1 cellular context compared by ENCODE assay signal in the genomic region with DNA sequence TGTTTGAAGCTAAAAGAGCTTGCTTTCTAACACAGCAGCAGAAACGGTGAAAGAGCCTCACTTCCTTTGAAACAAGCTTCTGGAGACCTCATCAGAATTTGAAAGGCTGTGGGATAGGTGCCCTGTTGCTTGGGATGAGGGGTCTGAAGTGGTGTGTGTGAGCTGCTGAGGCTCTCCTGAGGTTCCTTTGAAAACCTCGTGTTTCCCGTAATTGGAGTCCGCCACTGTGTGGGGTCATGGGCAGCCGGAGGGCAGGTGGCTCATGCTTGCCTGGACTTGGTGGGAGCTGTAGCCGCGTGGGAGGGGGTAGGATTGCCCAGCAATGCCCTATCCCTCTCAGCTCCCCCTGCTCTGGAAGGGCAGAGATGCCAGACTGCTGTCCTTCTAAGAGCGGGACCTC.
TF ChIP-seq lines count a peak whose summit lies in the region.

No MANE protein-coding gene starts in this region.

TF ChIP-seq in H1, 55 proteins besides CTCF, POLR2A, EP300 and RAD21:
- TF ChIP-seq TBP (IDR thresholded peaks at IDR 0.05; ENCODE audit: low read depth, low read length) (peak; percentile 50; the same call in 1 of the 2 replicates), KDM4A (IDR thresholded peaks at IDR 0.05; ENCODE audit: low read depth, low read length, severe bottlenecking) (no peak), GABPA (IDR thresholded peaks at IDR 0.05; ENCODE audit: borderline replicate concordance, insufficient read depth, low read length) (no peak), CREB1 (IDR thresholded peaks at IDR 0.05) (peak; percentile 18; the same call in 1 of the 2 replicates), TAF1 (IDR thresholded peaks at IDR 0.05; ENCODE audit: low read depth, low read length) (0 out of 2 replicates have a peak, but pooled peaks have one; percentile 38), CBX8 (IDR thresholded peaks at IDR 0.05; ENCODE audit: borderline replicate concordance, low read depth, low read length) (no peak), POLR2AphosphoS5 (IDR thresholded peaks at IDR 0.05; ENCODE audit: low read depth, low read length) (no peak; the same call in 1 of the 2 replicates), BACH1 (IDR thresholded peaks at IDR 0.05; ENCODE audit: low read length) (0 out of 2 replicates have a peak, but pooled peaks have one; percentile 40), SAP30 (IDR thresholded peaks at IDR 0.05; ENCODE audit: insufficient read depth, insufficient replicate concordance, low read length) (no peak), MAFK (IDR thresholded peaks at IDR 0.05; ENCODE audit: low read depth, low read length) (no peak), CTBP2 (IDR thresholded peaks at IDR 0.05; ENCODE audit: borderline replicate concordance, insufficient read depth, insufficient read length, low read length) (no peak), TEAD4 (IDR thresholded peaks at IDR 0.05; ENCODE audit: low read depth, low read length) (no peak), TCF12 (IDR thresholded peaks at IDR 0.05; ENCODE audit: low read depth, low read length) (no peak), FOSL1 (IDR thresholded peaks at IDR 0.05; ENCODE audit: insufficient read depth, low read depth, low read length) (no peak), POU5F1 (IDR thresholded peaks at IDR 0.05; ENCODE audit: low read depth, low read length) (no peak), JUND (IDR thresholded peaks at IDR 0.05; ENCODE audit: low read length) (no peak), CEBPB (IDR thresholded peaks at IDR 0.05; ENCODE audit: low read depth, low read length) (no peak), ZNF274 (IDR thresholded peaks at IDR 0.05; ENCODE audit: borderline replicate concordance, extremely low read depth, low read length) (no peak), RNF2 (IDR thresholded peaks at IDR 0.05; ENCODE audit: borderline replicate concordance, low read depth, low read length, missing control alignments, poor library complexity, severe bottlenecking) (no peak), RFX5 (IDR thresholded peaks at IDR 0.05; ENCODE audit: borderline replicate concordance, low read depth, low read length) (no peak), KDM5A (IDR thresholded peaks at IDR 0.05; ENCODE audit: low read length) (no peak), ASH2L (IDR thresholded peaks at IDR 0.05; ENCODE audit: low read length) (no peak), CHD1 (IDR thresholded peaks at IDR 0.05; ENCODE audit: low read depth, low read length) (no peak), EGR1 (IDR thresholded peaks at IDR 0.05; ENCODE audit: borderline replicate concordance, low read depth, low read length) (no peak), SIRT6 (IDR thresholded peaks at IDR 0.05; ENCODE audit: low read length) (no peak), SIN3A (conservative IDR thresholded peaks at IDR 0.05 in 1 of 2, IDR thresholded peaks at IDR 0.05 in 1 of 2; ENCODE audit: low read depth in 1 of 2, low read length in 2 of 2) (no peak), BRCA1 (IDR thresholded peaks at IDR 0.05; ENCODE audit: low read depth, low read length) (no peak), NANOG (IDR thresholded peaks at IDR 0.05; ENCODE audit: insufficient read depth, low read depth, low read length, poor library complexity, severe bottlenecking) (peak; percentile 47), RXRA (IDR thresholded peaks at IDR 0.05; ENCODE audit: insufficient read depth, low read depth, low read length) (no peak), YY1 (IDR thresholded peaks at IDR 0.05; ENCODE audit: low read depth, low read length) (peak; percentile 15; the same call in 1 of the 2 replicates), SIX5 (IDR thresholded peaks at IDR 0.05; ENCODE audit: low read depth, low read length) (no peak), SP2 (IDR thresholded peaks at IDR 0.05; ENCODE audit: low read length) (no peak), PHF8 (conservative IDR thresholded peaks at IDR 0.05; ENCODE audit: low read depth, low read length) (no peak), SP4 (IDR thresholded peaks at IDR 0.05; ENCODE audit: low read length) (no peak), HDAC6 (IDR thresholded peaks at IDR 0.05; ENCODE audit: low read depth, low read length) (no peak), NRF1 (IDR thresholded peaks at IDR 0.05; ENCODE audit: low read depth, low read length) (no peak), KDM1A (IDR thresholded peaks at IDR 0.05; ENCODE audit: borderline replicate concordance, low read length) (no peak), SUZ12 (IDR thresholded peaks at IDR 0.05; ENCODE audit: low read length) (no peak), JUN (IDR thresholded peaks at IDR 0.05; ENCODE audit: low read depth, low read length) (no peak), GTF2F1 (IDR thresholded peaks at IDR 0.05; ENCODE audit: borderline replicate concordance, low read depth, low read length) (no peak), E2F6 (IDR thresholded peaks at IDR 0.05) (peak; percentile 78), CHD2 (IDR thresholded peaks at IDR 0.05; ENCODE audit: low read length) (no peak), BCL11A (IDR thresholded peaks at IDR 0.05; ENCODE audit: low read depth in 2 of 2, low read length in 2 of 2) (no peak), TAF7 (optimal IDR thresholded peaks at IDR 0.05; ENCODE audit: borderline replicate concordance, low read depth, low read length) (no peak), EZH2 (IDR thresholded peaks at IDR 0.05; ENCODE audit: low read depth, low read length, severe bottlenecking) (no peak), SP1 (IDR thresholded peaks at IDR 0.05; ENCODE audit: low read depth, low read length) (no peak), RBBP5 (IDR thresholded peaks at IDR 0.05; ENCODE audit: borderline replicate concordance, low read depth, low read length) (no peak), SRF (IDR thresholded peaks at IDR 0.05; ENCODE audit: low read depth, low read length) (no peak), CBX5 (IDR thresholded peaks at IDR 0.05; ENCODE audit: low read depth, low read length) (no peak), HDAC2 (IDR thresholded peaks at IDR 0.05; ENCODE audit: borderline replicate concordance in 1 of 2, low read depth in 2 of 2, low read length in 2 of 2) (no peak)
- TF ChIP-seq, protein P1, sequence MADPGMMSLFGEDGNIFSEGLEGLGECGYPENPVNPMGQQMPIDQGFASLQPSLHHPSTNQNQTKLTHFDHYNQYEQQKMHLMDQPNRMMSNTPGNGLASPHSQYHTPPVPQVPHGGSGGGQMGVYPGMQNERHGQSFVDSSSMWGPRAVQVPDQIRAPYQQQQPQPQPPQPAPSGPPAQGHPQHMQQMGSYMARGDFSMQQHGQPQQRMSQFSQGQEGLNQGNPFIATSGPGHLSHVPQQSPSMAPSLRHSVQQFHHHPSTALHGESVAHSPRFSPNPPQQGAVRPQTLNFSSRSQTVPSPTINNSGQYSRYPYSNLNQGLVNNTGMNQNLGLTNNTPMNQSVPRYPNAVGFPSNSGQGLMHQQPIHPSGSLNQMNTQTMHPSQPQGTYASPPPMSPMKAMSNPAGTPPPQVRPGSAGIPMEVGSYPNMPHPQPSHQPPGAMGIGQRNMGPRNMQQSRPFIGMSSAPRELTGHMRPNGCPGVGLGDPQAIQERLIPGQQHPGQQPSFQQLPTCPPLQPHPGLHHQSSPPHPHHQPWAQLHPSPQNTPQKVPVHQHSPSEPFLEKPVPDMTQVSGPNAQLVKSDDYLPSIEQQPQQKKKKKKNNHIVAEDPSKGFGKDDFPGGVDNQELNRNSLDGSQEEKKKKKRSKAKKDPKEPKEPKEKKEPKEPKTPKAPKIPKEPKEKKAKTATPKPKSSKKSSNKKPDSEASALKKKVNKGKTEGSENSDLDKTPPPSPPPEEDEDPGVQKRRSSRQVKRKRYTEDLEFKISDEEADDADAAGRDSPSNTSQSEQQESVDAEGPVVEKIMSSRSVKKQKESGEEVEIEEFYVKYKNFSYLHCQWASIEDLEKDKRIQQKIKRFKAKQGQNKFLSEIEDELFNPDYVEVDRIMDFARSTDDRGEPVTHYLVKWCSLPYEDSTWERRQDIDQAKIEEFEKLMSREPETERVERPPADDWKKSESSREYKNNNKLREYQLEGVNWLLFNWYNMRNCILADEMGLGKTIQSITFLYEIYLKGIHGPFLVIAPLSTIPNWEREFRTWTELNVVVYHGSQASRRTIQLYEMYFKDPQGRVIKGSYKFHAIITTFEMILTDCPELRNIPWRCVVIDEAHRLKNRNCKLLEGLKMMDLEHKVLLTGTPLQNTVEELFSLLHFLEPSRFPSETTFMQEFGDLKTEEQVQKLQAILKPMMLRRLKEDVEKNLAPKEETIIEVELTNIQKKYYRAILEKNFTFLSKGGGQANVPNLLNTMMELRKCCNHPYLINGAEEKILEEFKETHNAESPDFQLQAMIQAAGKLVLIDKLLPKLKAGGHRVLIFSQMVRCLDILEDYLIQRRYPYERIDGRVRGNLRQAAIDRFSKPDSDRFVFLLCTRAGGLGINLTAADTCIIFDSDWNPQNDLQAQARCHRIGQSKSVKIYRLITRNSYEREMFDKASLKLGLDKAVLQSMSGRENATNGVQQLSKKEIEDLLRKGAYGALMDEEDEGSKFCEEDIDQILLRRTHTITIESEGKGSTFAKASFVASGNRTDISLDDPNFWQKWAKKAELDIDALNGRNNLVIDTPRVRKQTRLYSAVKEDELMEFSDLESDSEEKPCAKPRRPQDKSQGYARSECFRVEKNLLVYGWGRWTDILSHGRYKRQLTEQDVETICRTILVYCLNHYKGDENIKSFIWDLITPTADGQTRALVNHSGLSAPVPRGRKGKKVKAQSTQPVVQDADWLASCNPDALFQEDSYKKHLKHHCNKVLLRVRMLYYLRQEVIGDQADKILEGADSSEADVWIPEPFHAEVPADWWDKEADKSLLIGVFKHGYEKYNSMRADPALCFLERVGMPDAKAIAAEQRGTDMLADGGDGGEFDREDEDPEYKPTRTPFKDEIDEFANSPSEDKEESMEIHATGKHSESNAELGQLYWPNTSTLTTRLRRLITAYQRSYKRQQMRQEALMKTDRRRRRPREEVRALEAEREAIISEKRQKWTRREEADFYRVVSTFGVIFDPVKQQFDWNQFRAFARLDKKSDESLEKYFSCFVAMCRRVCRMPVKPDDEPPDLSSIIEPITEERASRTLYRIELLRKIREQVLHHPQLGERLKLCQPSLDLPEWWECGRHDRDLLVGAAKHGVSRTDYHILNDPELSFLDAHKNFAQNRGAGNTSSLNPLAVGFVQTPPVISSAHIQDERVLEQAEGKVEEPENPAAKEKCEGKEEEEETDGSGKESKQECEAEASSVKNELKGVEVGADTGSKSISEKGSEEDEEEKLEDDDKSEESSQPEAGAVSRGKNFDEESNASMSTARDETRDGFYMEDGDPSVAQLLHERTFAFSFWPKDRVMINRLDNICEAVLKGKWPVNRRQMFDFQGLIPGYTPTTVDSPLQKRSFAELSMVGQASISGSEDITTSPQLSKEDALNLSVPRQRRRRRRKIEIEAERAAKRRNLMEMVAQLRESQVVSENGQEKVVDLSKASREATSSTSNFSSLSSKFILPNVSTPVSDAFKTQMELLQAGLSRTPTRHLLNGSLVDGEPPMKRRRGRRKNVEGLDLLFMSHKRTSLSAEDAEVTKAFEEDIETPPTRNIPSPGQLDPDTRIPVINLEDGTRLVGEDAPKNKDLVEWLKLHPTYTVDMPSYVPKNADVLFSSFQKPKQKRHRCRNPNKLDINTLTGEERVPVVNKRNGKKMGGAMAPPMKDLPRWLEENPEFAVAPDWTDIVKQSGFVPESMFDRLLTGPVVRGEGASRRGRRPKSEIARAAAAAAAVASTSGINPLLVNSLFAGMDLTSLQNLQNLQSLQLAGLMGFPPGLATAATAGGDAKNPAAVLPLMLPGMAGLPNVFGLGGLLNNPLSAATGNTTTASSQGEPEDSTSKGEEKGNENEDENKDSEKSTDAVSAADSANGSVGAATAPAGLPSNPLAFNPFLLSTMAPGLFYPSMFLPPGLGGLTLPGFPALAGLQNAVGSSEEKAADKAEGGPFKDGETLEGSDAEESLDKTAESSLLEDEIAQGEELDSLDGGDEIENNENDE (IDR thresholded peaks at IDR 0.05; ENCODE audit: insufficient replicate concordance, low read length) = peak; percentile 64
- TF ChIP-seq, protein P2, sequence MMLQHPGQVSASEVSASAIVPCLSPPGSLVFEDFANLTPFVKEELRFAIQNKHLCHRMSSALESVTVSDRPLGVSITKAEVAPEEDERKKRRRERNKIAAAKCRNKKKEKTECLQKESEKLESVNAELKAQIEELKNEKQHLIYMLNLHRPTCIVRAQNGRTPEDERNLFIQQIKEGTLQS (IDR thresholded peaks at IDR 0.05; ENCODE audit: insufficient read depth, low read depth, low read length) = no peak
- TF ChIP-seq, protein P3, sequence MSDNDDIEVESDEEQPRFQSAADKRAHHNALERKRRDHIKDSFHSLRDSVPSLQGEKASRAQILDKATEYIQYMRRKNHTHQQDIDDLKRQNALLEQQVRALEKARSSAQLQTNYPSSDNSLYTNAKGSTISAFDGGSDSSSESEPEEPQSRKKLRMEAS (IDR thresholded peaks at IDR 0.05) = peak; percentile 84
- TF ChIP-seq, protein P4, sequence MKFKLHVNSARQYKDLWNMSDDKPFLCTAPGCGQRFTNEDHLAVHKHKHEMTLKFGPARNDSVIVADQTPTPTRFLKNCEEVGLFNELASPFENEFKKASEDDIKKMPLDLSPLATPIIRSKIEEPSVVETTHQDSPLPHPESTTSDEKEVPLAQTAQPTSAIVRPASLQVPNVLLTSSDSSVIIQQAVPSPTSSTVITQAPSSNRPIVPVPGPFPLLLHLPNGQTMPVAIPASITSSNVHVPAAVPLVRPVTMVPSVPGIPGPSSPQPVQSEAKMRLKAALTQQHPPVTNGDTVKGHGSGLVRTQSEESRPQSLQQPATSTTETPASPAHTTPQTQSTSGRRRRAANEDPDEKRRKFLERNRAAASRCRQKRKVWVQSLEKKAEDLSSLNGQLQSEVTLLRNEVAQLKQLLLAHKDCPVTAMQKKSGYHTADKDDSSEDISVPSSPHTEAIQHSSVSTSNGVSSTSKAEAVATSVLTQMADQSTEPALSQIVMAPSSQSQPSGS (IDR thresholded peaks at IDR 0.05; ENCODE audit: low read length) = no peak
- TF ChIP-seq, protein P5, sequence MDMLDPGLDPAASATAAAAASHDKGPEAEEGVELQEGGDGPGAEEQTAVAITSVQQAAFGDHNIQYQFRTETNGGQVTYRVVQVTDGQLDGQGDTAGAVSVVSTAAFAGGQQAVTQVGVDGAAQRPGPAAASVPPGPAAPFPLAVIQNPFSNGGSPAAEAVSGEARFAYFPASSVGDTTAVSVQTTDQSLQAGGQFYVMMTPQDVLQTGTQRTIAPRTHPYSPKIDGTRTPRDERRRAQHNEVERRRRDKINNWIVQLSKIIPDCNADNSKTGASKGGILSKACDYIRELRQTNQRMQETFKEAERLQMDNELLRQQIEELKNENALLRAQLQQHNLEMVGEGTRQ (IDR thresholded peaks at IDR 0.05; ENCODE audit: low read length) = no peak
